Comparison of ENCODE assay signal across 9 cellular contexts in genomic region chr20:35776513-35777101, GRCh38. TPM values are rescaled to one million over a fixed set of nuclear protein-coding genes. Genes with fewer than 3 reads are reported as not detected.
A peak's percentile ranks its signal among the peaks of the same experiment; 100 is the strongest.
DNase-seq lines count a peak whose midpoint lies in the region; ATAC-seq and TF ChIP-seq lines count a peak whose summit lies in the region.
"Had no signal": no experiment of that assay in that cellular context is flagged by ENCODE, and none has a peak within 500 bp of the region (broad histone marks: within the 10 kb centered on the region; RNA-seq: fewer than 3 reads in every experiment).

No MANE protein-coding gene starts in this region.

- H3K9me2 ChIP-seq in GM23338 (ENCODE audit: insufficient read depth) (no peaks in the 10 kb centered on the region), OCI-LY7 (ENCODE audit: insufficient read depth, low read length) (no peaks in the 10 kb centered on the region)

- peaks cover 45% of the 10 kb centered on the region for H4K20me1 ChIP-seq in GM23338 (replicated peaks; ENCODE audit: insufficient read depth)
- H4K20me1 ChIP-seq in OCI-LY7 (ENCODE audit: insufficient read depth, low read length), result peaks cover 21% of the 10 kb centered on the region; the same call in 1 of the 2 replicates

- H3K9me3 ChIP-seq in OCI-LY7 (ENCODE audit: low read length) (no peaks in the 10 kb centered on the region), esophagus muscularis mucosa (no peaks in the 10 kb centered on the region), prostate gland (no peaks in the 10 kb centered on the region)

- TF ChIP-seq EP300 in esophagus muscularis mucosa (IDR thresholded peaks at IDR 0.05), result no peak

- DNase-seq in GM23338 (ENCODE audit: low spot score) (no peak), OCI-LY7 (ENCODE audit: low spot score) (no peak), esophagus muscularis mucosa (ENCODE audit: extremely low spot score) (no peak), prostate gland (ENCODE audit: low spot score) (peak; percentile 75)
- DNase-seq in activated CD4-positive, alpha-beta T cell treated with anti-CD3 and anti-CD28 coated beads for 4 hours, result no peak

- TF ChIP-seq POLR2A in esophagus muscularis mucosa (IDR thresholded peaks at IDR 0.05; ENCODE audit: low read depth), result no peak
- TF ChIP-seq POLR2A in prostate gland (IDR thresholded peaks at IDR 0.05), result no peak

- intact Hi-C loops in OCI-LY7 (cut with micrococcal nuclease; ENCODE audit: unreplicated experiment) (no loop called here), esophagus muscularis mucosa (cut with DNase I) (no loop called here), prostate gland (cut with DNase I) (loop anchor here (2.0 kb wide), 1 partner anchor 36 kb away; no protein-coding TSS in a partner anchor)

- TF ChIP-seq CTCF in GM23338 (conservative IDR thresholded peaks at IDR 0.05; ENCODE audit: low read depth in 2 of 2) (no peak), OCI-LY7 (conservative IDR thresholded peaks at IDR 0.05; ENCODE audit: low read length) (no peak), esophagus muscularis mucosa (IDR thresholded peaks at IDR 0.05) (no peak), prostate gland (IDR thresholded peaks at IDR 0.05) (no peak)

- CTCF ChIA-PET in OCI-LY7 (lab: Charles Lee; ENCODE audit: unreplicated experiment), result no interaction called here

- H3K27me3 ChIP-seq in GM23338 (ENCODE audit: insufficient read depth), result no peaks in the 10 kb centered on the region
- H3K27me3 ChIP-seq in esophagus muscularis mucosa, result no peaks in the 10 kb centered on the region
- no peaks in the 10 kb centered on the region for H3K27me3 ChIP-seq in prostate gland (replicated peaks; ENCODE audit: insufficient read depth)

- H3K4me3 ChIP-seq in GM23338 (no peak overlapping the region), OCI-LY7 (ENCODE audit: low read depth, low read length, poor library complexity, severe bottlenecking) (no peak overlapping the region), esophagus muscularis mucosa (no peak overlapping the region), prostate gland (no peak overlapping the region)
- H3K4me3 ChIP-seq: lung had no signal

- H3K27ac ChIP-seq in GM23338 (ENCODE audit: low read depth) (0 out of 2 replicates have a peak overlapping the region, but pooled peaks have one; percentile 41), OCI-LY7 (ENCODE audit: low read depth, low read length, poor library complexity, severe bottlenecking) (no peak overlapping the region), esophagus muscularis mucosa (replicated peaks in 1 of 4) (peak overlapping the region in 3 of 4 donors; percentile 7 to 25 (median 12)), prostate gland (peak overlapping the region; percentile 61 to 79)

- H2AFZ ChIP-seq in GM23338 (no peak overlapping the region), OCI-LY7 (ENCODE audit: low read length) (no peak overlapping the region)

- H3F3A ChIP-seq in GM23338 (replicated peaks; ENCODE audit: low read depth), result peaks cover 6% of the 10 kb centered on the region; the same call in 1 of the 2 replicates

- peaks cover 20% of the 10 kb centered on the region for H3K4me1 Mint-ChIP-seq in GM23338

- H3K9me3 Mint-ChIP-seq in GM23338, result peaks cover 2% of the 10 kb centered on the region; the same call in 2 of the 3 replicates

- 65% methylated on average over 4 of the region's 4 CpGs for WGBS in esophagus muscularis mucosa
- WGBS in prostate gland, result 40% methylated on average over 4 of the region's 4 CpGs

- POLR2A ChIA-PET in OCI-LY7 (lab: Charles Lee), result interaction anchor here (0.6 kb wide), 1 partner anchor 211 kb away, joined by 5 read pairs; no protein-coding TSS in a partner anchor

- no peak overlapping the region for H3K4me2 ChIP-seq in GM23338
- H3K4me2 ChIP-seq in OCI-LY7 (ENCODE audit: low read length), result peak overlapping the region; percentile 23; the same call in 1 of the 2 replicates

- H3K36me3 Mint-ChIP-seq in GM23338 (ENCODE audit: low read depth), result peaks cover 27% of the 10 kb centered on the region

- H3K27me3 Mint-ChIP-seq in GM23338 (ENCODE audit: insufficient read depth, low read depth, poor library complexity), result peaks cover 5% of the 10 kb centered on the region

- ATAC-seq in GM23338, result no peak
- ATAC-seq in HG03108 (IDR thresholded peaks at IDR 0.05; ENCODE audit: unreplicated experiment), result no peak
- ATAC-seq in GM21526 (IDR thresholded peaks at IDR 0.05; ENCODE audit: low FRiP score, unreplicated experiment), result no peak
- no peak for ATAC-seq in HG03442 (IDR thresholded peaks at IDR 0.05; ENCODE audit: unreplicated experiment)

- H3K4me1 ChIP-seq in GM23338 (ENCODE audit: insufficient read depth) (peaks cover 23% of the 10 kb centered on the region), OCI-LY7 (ENCODE audit: insufficient read depth, low read length, poor library complexity, severe bottlenecking) (peaks cover 30% of the 10 kb centered on the region), esophagus muscularis mucosa (peaks cover 22 to 55% (median 48%) of the 10 kb centered on the region in 4 donors), prostate gland (replicated peaks) (peaks cover 11% of the 10 kb centered on the region)

- no peak overlapping the region for H3K4me3 Mint-ChIP-seq in GM23338

- H3K79me2 ChIP-seq in GM23338 (replicated peaks; ENCODE audit: insufficient read depth) (peaks cover 93% of the 10 kb centered on the region), OCI-LY7 (ENCODE audit: insufficient read depth, low read depth, low read length) (peaks cover 71% of the 10 kb centered on the region)

- H3K36me3 ChIP-seq in GM23338 (ENCODE audit: insufficient read depth), result peaks cover 11% of the 10 kb centered on the region
- peaks cover 49% of the 10 kb centered on the region for H3K36me3 ChIP-seq in OCI-LY7 (ENCODE audit: insufficient read depth, low read length)
- peaks cover 0 to 32% (median 16%) of the 10 kb centered on the region in 4 donors for H3K36me3 ChIP-seq in esophagus muscularis mucosa
- H3K36me3 ChIP-seq in prostate gland, result no peaks in the 10 kb centered on the region

- H3K27ac Mint-ChIP-seq in GM23338, result no peak overlapping the region; the same call in 1 of the 2 replicates

- no TSS peak for BruUV-seq in OCI-LY7 (replicated peaks; lab: Mats Ljungman, UMichigan)

TF ChIP-seq in GM23338, 12 proteins besides CTCF, POLR2A, EP300 and RAD21 (continues in another document):
- TF ChIP-seq ZNF114 (CRISPR knock-in tag; IDR thresholded peaks at IDR 0.05) (no peak), CREB1 (CRISPR knock-in tag; IDR thresholded peaks at IDR 0.05; ENCODE audit: low read depth) (no peak), STAT1 (IDR thresholded peaks at IDR 0.05; ENCODE audit: unreplicated experiment) (no peak), EZH2 (IDR thresholded peaks at IDR 0.05; ENCODE audit: low read depth, unreplicated experiment) (no peak), POLR2AphosphoS5 (IDR thresholded peaks at IDR 0.05; ENCODE audit: low read depth) (no peak)

RNA-seq across cellular contexts. Expression of gene PHF20, which starts 4.8 kb away (rescaled TPM):
- total RNA-seq in GM23338 (2014; rRNA removed; shearing (Covaris generic)), result 56.6 and 71.8 TPM in 2 replicates
- 103 TPM in 2 replicates for polyA plus RNA-seq in GM23338 (2016; fragmentation: Nextera tagmentation; extraction: Ambion mirVana)
- 37.9 and 43.6 TPM in 2 replicates for total RNA-seq in OCI-LY7 (2014; rRNA removed; shearing (Covaris generic))
- total RNA-seq in OCI-LY7 (2022), result 47.8 and 51.4 TPM in 2 replicates
- total RNA-seq in esophagus muscularis mucosa, result 10 to 100 TPM; 45.9 to 62.2 (median 48.0) TPM
- total RNA-seq in prostate gland, result 10 to 100 TPM; 34.7 to 61.1 TPM

RNA-seq across cellular contexts. Expression of gene RBM39, which starts 34.5 kb away (rescaled TPM):
- total RNA-seq in GM23338 (2014; rRNA removed; shearing (Covaris generic)), result 248 and 259 TPM in 2 replicates
- polyA plus RNA-seq in GM23338 (2016; fragmentation: Nextera tagmentation; extraction: Ambion mirVana), result 413 and 420 TPM in 2 replicates
- 346 and 448 TPM in 2 replicates for total RNA-seq in OCI-LY7 (2014; rRNA removed; shearing (Covaris generic))
- total RNA-seq in OCI-LY7 (2022), result 429 and 431 TPM in 2 replicates
- total RNA-seq in esophagus muscularis mucosa, result 100 to 1,000 TPM; 143 to 272 (median 165) TPM
- total RNA-seq in prostate gland, result 100 to 1,000 TPM; 228 to 235 TPM
